17 cellular contexts compared by ENCODE assay signal in the genomic region with DNA sequence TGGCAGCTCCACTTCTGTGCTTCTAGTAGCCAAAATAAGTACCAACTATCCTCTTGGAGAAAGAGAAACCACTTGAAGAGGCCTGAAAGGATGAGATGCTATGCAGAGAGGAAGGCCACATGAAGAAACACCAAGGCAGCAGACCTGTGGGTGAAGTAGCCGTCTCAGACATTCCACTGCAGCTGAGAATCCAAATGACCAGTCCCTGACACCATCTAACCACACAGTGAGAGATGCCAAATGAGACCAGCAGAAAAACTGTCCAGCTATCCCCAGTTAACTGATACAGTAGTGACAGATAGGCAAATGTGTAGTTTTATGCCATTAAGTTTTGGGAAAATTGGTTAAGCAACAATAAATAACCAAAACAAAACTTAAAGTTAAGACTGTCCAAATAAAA.
"Had no signal": no experiment of that assay in that cellular context is flagged by ENCODE, and none has a peak within 500 bp of the region (broad histone marks: within the 10 kb centered on the region; RNA-seq: fewer than 3 reads in every experiment).

No MANE protein-coding gene starts in this region.

- H3K4me3 ChIP-seq: body of pancreas, esophagus squamous epithelium, heart right ventricle had no signal

- H3K27me3 ChIP-seq: body of pancreas, esophagus squamous epithelium, heart right ventricle had no signal

- H3K4me3 Mint-ChIP-seq: activated naive CD8-positive, alpha-beta T cell treated with anti-CD3 and anti-CD28 coated beads, Interleukin-2, amount 50 U/mL, for 24 hours; naive thymus-derived CD8-positive, alpha-beta T cell; stimulated activated naive CD8-positive, alpha-beta T cell treated with anti-CD3 and anti-CD28 coated beads, Interleukin-15, Interleukin-2, amounts not matched to agents 100 ng/mL and 50 ng/mL, for 24 hours; type B pancreatic cell had no signal

- H3K27ac ChIP-seq: body of pancreas, esophagus squamous epithelium, heart right ventricle had no signal

- H3K9me3 ChIP-seq: body of pancreas, esophagus squamous epithelium had no signal

- H3K27ac Mint-ChIP-seq: activated naive CD8-positive, alpha-beta T cell treated with anti-CD3 and anti-CD28 coated beads, Interleukin-2, amount 50 U/mL, for 24 hours; stimulated activated naive CD8-positive, alpha-beta T cell treated with anti-CD3 and anti-CD28 coated beads, Interleukin-15, Interleukin-2, amounts not matched to agents 100 ng/mL and 50 ng/mL, for 24 hours; type B pancreatic cell had no signal

- DNase-seq: activated CD4-positive, alpha-beta T cell treated with anti-CD3 and anti-CD28 coated beads, Interleukin-2, amount 50 U/mL, for 1 hour; activated CD4-positive, CD25-positive, alpha-beta regulatory T cell; activated naive CD4-positive, alpha-beta T cell; activated naive CD8-positive, alpha-beta T cell treated with anti-CD3 and anti-CD28 coated beads, Interleukin-2, amount 50 U/mL, for 24 hours; activated T-cell treated with anti-CD3 and anti-CD28 coated beads for 4 hours; body of pancreas; central memory CD4-positive, alpha-beta T cell; cortex of kidney; effector CD8-positive, alpha-beta T cell; esophagus squamous epithelium; heart right ventricle; naive thymus-derived CD8-positive, alpha-beta T cell; right cardiac atrium; small intestine; SW 1271 had no signal

- H3K9me3 Mint-ChIP-seq: activated naive CD8-positive, alpha-beta T cell treated with anti-CD3 and anti-CD28 coated beads, Interleukin-2, amount 50 U/mL, for 24 hours; naive thymus-derived CD8-positive, alpha-beta T cell; stimulated activated naive CD8-positive, alpha-beta T cell treated with anti-CD3 and anti-CD28 coated beads, Interleukin-15, Interleukin-2, amounts not matched to agents 100 ng/mL and 50 ng/mL, for 24 hours; type B pancreatic cell had no signal

- H3K27me3 Mint-ChIP-seq: activated naive CD8-positive, alpha-beta T cell treated with anti-CD3 and anti-CD28 coated beads, Interleukin-2, amount 50 U/mL, for 24 hours; naive thymus-derived CD8-positive, alpha-beta T cell; stimulated activated naive CD8-positive, alpha-beta T cell treated with anti-CD3 and anti-CD28 coated beads, Interleukin-15, Interleukin-2, amounts not matched to agents 100 ng/mL and 50 ng/mL, for 24 hours; type B pancreatic cell had no signal
